Comparison of ENCODE assay signal across 33 cellular contexts in genomic region chr2:109091526-109091925, GRCh38.
"Had no signal": no experiment of that assay in that cellular context is flagged by ENCODE, and none has a peak within 500 bp of the region (broad histone marks: within the 10 kb centered on the region; RNA-seq: fewer than 3 reads in every experiment).

No MANE protein-coding gene starts in this region.

- H3K4me1 Mint-ChIP-seq: activated B cell treated with CpG ODN at 0.5 μM for 24 hours had no signal

- ATAC-seq: activated CD4-positive, CD25-positive, alpha-beta regulatory T cell treated with anti-CD3 and anti-CD28 coated beads, Interleukin-2, amount 50 U/mL, for 24 hours; activated CD8-positive, alpha-beta T cell treated with anti-CD3 and anti-CD28 coated beads for 36 hours; activated T-cell treated with anti-CD3 and anti-CD28 coated beads, Interleukin-2, amount 50 U/mL, for 4 hours; activated T-helper 17 cell treated with anti-CD3 and anti-CD28 coated beads, Interleukin-2, amount 50 U/mL, for 72 hours; effector memory CD8-positive, alpha-beta T cell; gastroesophageal sphincter; T-helper 17 cell had no signal

- H3K4me3 Mint-ChIP-seq: activated B cell treated with CpG ODN at 0.5 μM for 24 hours; activated CD8-positive, alpha-beta T cell treated with anti-CD3 and anti-CD28 coated beads for 36 hours; activated naive CD8-positive, alpha-beta T cell; activated T-cell treated with anti-CD3 and anti-CD28 coated beads, Interleukin-2, amount 50 U/mL, for 4 hours; activated T-helper 17 cell treated with anti-CD3 and anti-CD28 coated beads, Interleukin-2, amount 50 U/mL, for 72 hours; effector memory CD8-positive, alpha-beta T cell; T-helper 17 cell; T-helper 2 cell treated with Interferon-gamma antibody and Interleukin-4, amounts not matched to agents 5 μg/mL and 100 μg/mL, for 36 hours had no signal

- H3K9me3 Mint-ChIP-seq: activated T-helper 17 cell treated with anti-CD3 and anti-CD28 coated beads, Interleukin-2, amount 50 U/mL, for 72 hours; effector memory CD8-positive, alpha-beta T cell had no signal

- DNase-seq: activated B cell treated with CpG ODN at 0.5 μM for 24 hours; activated CD4-positive, alpha-beta T cell treated with anti-CD3 and anti-CD28 coated beads for 48 hours; activated CD4-positive, alpha-beta T cell treated with anti-CD3 and anti-CD28 coated beads, Interleukin-2, amount 50 U/mL, for 1 hour; activated CD4-positive, alpha-beta T cell treated with anti-CD3 and anti-CD28 coated beads, Interleukin-2, amount 50 U/mL, for 48 hours; activated CD8-positive, alpha-beta memory T cell treated with anti-CD3 and anti-CD28 coated beads for 24 hours; activated CD8-positive, alpha-beta T cell treated with anti-CD3 and anti-CD28 coated beads for 36 hours; activated effector memory CD4-positive, alpha-beta T cell treated with Interleukin-2 at 50 U/mL for 16 hours; activated gamma-delta T cell treated with Interleukin-2 at 50 U/mL for 16 hours; activated naive CD4-positive, alpha-beta T cell treated with anti-CD3 and anti-CD28 coated beads, Interleukin-2, amount 50 U/mL, for 16 hours; activated naive CD4-positive, alpha-beta T cell treated with Interleukin-2 at 50 U/mL for 16 hours; activated T-cell treated with anti-CD3 and anti-CD28 coated beads, Interleukin-2, amount 50 U/mL, for 4 hours; amniotic stem cell; anterior cingulate cortex; brain microvascular endothelial cell; cortex of kidney; dermis blood vessel endothelial cell; effector CD4-positive, alpha-beta T cell; effector memory CD8-positive, alpha-beta T cell; erythroblast; esophagus squamous epithelium; foreskin melanocyte; T-helper 1 cell; T-helper 17 cell; T1000; WERI-Rb-1 had no signal

- FAIRE-seq: astrocyte, bronchial epithelial cell, colon had no signal

- H3K27ac Mint-ChIP-seq: activated B cell treated with CpG ODN at 0.5 μM for 24 hours; activated CD8-positive, alpha-beta T cell treated with anti-CD3 and anti-CD28 coated beads for 36 hours; activated naive CD8-positive, alpha-beta T cell; activated T-helper 17 cell treated with anti-CD3 and anti-CD28 coated beads, Interleukin-2, amount 50 U/mL, for 72 hours; effector memory CD8-positive, alpha-beta T cell; T-helper 17 cell; T-helper 2 cell treated with Interferon-gamma antibody and Interleukin-4, amounts not matched to agents 5 μg/mL and 100 μg/mL, for 36 hours had no signal

- H3K27me3 Mint-ChIP-seq: activated CD8-positive, alpha-beta T cell treated with anti-CD3 and anti-CD28 coated beads for 36 hours; activated naive CD8-positive, alpha-beta T cell; activated T-helper 17 cell treated with anti-CD3 and anti-CD28 coated beads, Interleukin-2, amount 50 U/mL, for 72 hours; T-helper 17 cell had no signal
